2 cellular contexts compared by ENCODE assay signal in the genomic region with DNA sequence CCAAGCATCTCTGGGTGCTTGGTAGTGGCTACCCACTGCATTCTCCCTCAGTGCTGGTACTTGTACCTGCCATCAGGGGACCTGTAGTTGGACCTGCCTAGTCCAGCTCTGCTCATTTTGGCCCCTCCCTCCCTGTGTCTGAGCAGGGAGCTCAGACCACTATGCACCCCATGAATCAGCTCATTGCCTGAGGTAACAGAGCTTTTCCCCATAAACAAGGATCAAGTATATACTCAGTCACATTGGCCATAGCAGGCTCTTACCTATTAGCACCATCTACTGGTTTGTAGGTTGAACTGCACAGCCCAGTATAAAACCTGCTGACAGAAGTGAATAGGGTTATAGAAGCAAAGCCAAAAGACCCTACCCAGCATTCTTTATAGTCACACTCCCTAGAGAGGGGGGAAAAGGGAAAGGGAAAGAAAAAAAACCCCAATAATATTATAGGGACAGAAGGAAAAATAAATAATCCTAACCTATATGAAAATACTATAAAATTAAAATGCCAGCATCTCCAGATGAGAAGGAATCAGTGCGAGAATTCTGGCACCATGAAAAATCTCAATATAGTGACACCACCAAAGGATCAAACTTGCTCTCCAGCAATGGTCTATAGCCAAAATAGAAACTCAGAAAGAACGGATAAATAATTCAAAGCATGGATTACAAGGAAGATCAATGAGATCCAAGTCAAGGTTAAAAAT.
TF ChIP-seq lines count a peak whose summit lies in the region.

No MANE protein-coding gene starts in this region.

TF ChIP-seq in IMR-90, 13 proteins besides CTCF, POLR2A, EP300 and RAD21 (continued from another document):
- no peak for TF ChIP-seq MXI1 (IDR thresholded peaks at IDR 0.05; ENCODE audit: borderline replicate concordance, low read depth, low read length)
- no peak for TF ChIP-seq RCOR1 (IDR thresholded peaks at IDR 0.05; ENCODE audit: insufficient replicate concordance, low read length)
- TF ChIP-seq NFE2L2 (IDR thresholded peaks at IDR 0.05; ENCODE audit: low read depth, low read length): no peak
TF ChIP-seq in IMR-90: peak in this region for 2.

TF ChIP-seq in liver, 16 proteins besides CTCF, POLR2A, EP300 and RAD21 (continued from another document):
- TF ChIP-seq, protein P1, sequence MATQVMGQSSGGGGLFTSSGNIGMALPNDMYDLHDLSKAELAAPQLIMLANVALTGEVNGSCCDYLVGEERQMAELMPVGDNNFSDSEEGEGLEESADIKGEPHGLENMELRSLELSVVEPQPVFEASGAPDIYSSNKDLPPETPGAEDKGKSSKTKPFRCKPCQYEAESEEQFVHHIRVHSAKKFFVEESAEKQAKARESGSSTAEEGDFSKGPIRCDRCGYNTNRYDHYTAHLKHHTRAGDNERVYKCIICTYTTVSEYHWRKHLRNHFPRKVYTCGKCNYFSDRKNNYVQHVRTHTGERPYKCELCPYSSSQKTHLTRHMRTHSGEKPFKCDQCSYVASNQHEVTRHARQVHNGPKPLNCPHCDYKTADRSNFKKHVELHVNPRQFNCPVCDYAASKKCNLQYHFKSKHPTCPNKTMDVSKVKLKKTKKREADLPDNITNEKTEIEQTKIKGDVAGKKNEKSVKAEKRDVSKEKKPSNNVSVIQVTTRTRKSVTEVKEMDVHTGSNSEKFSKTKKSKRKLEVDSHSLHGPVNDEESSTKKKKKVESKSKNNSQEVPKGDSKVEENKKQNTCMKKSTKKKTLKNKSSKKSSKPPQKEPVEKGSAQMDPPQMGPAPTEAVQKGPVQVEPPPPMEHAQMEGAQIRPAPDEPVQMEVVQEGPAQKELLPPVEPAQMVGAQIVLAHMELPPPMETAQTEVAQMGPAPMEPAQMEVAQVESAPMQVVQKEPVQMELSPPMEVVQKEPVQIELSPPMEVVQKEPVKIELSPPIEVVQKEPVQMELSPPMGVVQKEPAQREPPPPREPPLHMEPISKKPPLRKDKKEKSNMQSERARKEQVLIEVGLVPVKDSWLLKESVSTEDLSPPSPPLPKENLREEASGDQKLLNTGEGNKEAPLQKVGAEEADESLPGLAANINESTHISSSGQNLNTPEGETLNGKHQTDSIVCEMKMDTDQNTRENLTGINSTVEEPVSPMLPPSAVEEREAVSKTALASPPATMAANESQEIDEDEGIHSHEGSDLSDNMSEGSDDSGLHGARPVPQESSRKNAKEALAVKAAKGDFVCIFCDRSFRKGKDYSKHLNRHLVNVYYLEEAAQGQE (IDR thresholded peaks at IDR 0.05): no peak
